ENCODE assay signal across 1 cellular context in genomic region chrX:13047752-13048151, GRCh38.
TF ChIP-seq lines count a peak whose summit lies in the region.

No MANE protein-coding gene starts in this region.

TF ChIP-seq in IMR-90, 13 proteins besides CTCF, POLR2A, EP300 and RAD21 (continued from another document):
- no peak for TF ChIP-seq USF2 (IDR thresholded peaks at IDR 0.05; ENCODE audit: low read depth, low read length)
- TF ChIP-seq CHD1 (IDR thresholded peaks at IDR 0.05; ENCODE audit: low read depth, low read length): no peak
- no peak for TF ChIP-seq SMC3 (IDR thresholded peaks at IDR 0.05; ENCODE audit: low read depth, low read length)
- no peak for TF ChIP-seq MXI1 (IDR thresholded peaks at IDR 0.05; ENCODE audit: borderline replicate concordance, low read depth, low read length)
- TF ChIP-seq ELK1 (IDR thresholded peaks at IDR 0.05; ENCODE audit: borderline replicate concordance, low read depth, low read length): no peak
- no peak for TF ChIP-seq BHLHE40 (IDR thresholded peaks at IDR 0.05; ENCODE audit: low read depth, low read length)
- TF ChIP-seq FOS (IDR thresholded peaks at IDR 0.05; ENCODE audit: low read depth, low read length): no peak
